ENCODE assay signal across 22 cellular contexts in genomic region chr2:169526451-169526850, GRCh38. TPM values are rescaled to one million over a fixed set of nuclear protein-coding genes. Genes with fewer than 3 reads are reported as not detected.
"Had no signal": no experiment of that assay in that cellular context is flagged by ENCODE, and none has a peak within 500 bp of the region (broad histone marks: within the 10 kb centered on the region; RNA-seq: fewer than 3 reads in every experiment).

No MANE protein-coding gene starts in this region.

- ATAC-seq: activated CD8-positive, alpha-beta memory T cell treated with anti-CD3 and anti-CD28 coated beads, Interleukin-2, amount 10 ng/mL, durations not matched to agents 7 days and 5 days; gastrocnemius medialis; left lung; right lobe of liver; stimulated activated effector memory CD8-positive, alpha-beta T cell treated with anti-CD3 and anti-CD28 coated beads, Interleukin-12 subunit alpha, Interleukin-12 subunit beta, amount 100 ng/mL, for 72 hours; upper lobe of right lung had no signal

- H3K4me3 Mint-ChIP-seq: activated CD4-positive, alpha-beta memory T cell treated with anti-CD3 and anti-CD28 coated beads for 36 hours; activated CD8-positive, alpha-beta memory T cell treated with anti-CD3 and anti-CD28 coated beads, Interleukin-2, amount 10 ng/mL, durations not matched to agents 7 days and 5 days; activated naive CD8-positive, alpha-beta T cell; endodermal cell; neural crest cell; stimulated activated effector memory CD8-positive, alpha-beta T cell treated with anti-CD3 and anti-CD28 coated beads, Interleukin-12 subunit alpha, Interleukin-12 subunit beta, amount 100 ng/mL, for 72 hours had no signal

- H3K27ac Mint-ChIP-seq: activated CD4-positive, alpha-beta memory T cell treated with anti-CD3 and anti-CD28 coated beads for 36 hours; activated CD8-positive, alpha-beta memory T cell treated with anti-CD3 and anti-CD28 coated beads, Interleukin-2, amount 10 ng/mL, durations not matched to agents 7 days and 5 days; activated naive CD8-positive, alpha-beta T cell; endodermal cell; stimulated activated effector memory CD8-positive, alpha-beta T cell treated with anti-CD3 and anti-CD28 coated beads, Interleukin-12 subunit alpha, Interleukin-12 subunit beta, amount 100 ng/mL, for 72 hours had no signal

- H3K27me3 Mint-ChIP-seq: activated CD4-positive, alpha-beta memory T cell treated with anti-CD3 and anti-CD28 coated beads for 36 hours; activated CD8-positive, alpha-beta memory T cell treated with anti-CD3 and anti-CD28 coated beads, Interleukin-2, amount 10 ng/mL, durations not matched to agents 7 days and 5 days; activated naive CD8-positive, alpha-beta T cell had no signal

- DNase-seq: activated CD4-positive, alpha-beta memory T cell treated with anti-CD3 and anti-CD28 coated beads for 36 hours; activated CD4-positive, alpha-beta T cell treated with anti-CD3 and anti-CD28 coated beads for 4 hours; activated CD8-positive, alpha-beta memory T cell treated with anti-CD3 and anti-CD28 coated beads, Interleukin-2, amount 10 ng/mL, durations not matched to agents 7 days and 5 days; amniotic stem cell; caudate nucleus; endodermal cell; gastrocnemius medialis; head of caudate nucleus; kidney; left lung; ovary; right lobe of liver; stimulated activated CD4-positive, alpha-beta T cell treated with anti-CD3 and anti-CD28 coated beads, Interleukin-4, amount 100 ng/mL, for 24 hours; SW 1271; T-helper 2 cell; upper lobe of right lung; WERI-Rb-1 had no signal

- H3K4me1 Mint-ChIP-seq: activated CD8-positive, alpha-beta memory T cell treated with anti-CD3 and anti-CD28 coated beads, Interleukin-2, amount 10 ng/mL, durations not matched to agents 7 days and 5 days; stimulated activated effector memory CD8-positive, alpha-beta T cell treated with anti-CD3 and anti-CD28 coated beads, Interleukin-12 subunit alpha, Interleukin-12 subunit beta, amount 100 ng/mL, for 72 hours had no signal

- H3K9me3 Mint-ChIP-seq: activated CD4-positive, alpha-beta memory T cell treated with anti-CD3 and anti-CD28 coated beads for 36 hours; endodermal cell; neural crest cell; stimulated activated effector memory CD8-positive, alpha-beta T cell treated with anti-CD3 and anti-CD28 coated beads, Interleukin-12 subunit alpha, Interleukin-12 subunit beta, amount 100 ng/mL, for 72 hours had no signal

RNA-seq across cellular contexts. Expression of gene KLHL41, which starts 16.9 kb away (rescaled TPM):
- total RNA-seq: endodermal cell, epithelial cell of proximal tubule, smooth muscle cell had no signal
- polyA plus RNA-seq: smooth muscle cell had no signal
